ENCODE assay signal across 1 cellular context in genomic region chr12:101204598-101205304, GRCh38.
TF ChIP-seq lines count a peak whose summit lies in the region.

No MANE protein-coding gene starts in this region.

TF ChIP-seq in H1, 55 proteins besides CTCF, POLR2A, EP300 and RAD21 (continued from another document):
- TF ChIP-seq USF2 (IDR thresholded peaks at IDR 0.05; ENCODE audit: low read length) = peak; percentile 52; the same call in 1 of the 2 replicates
- no peak for TF ChIP-seq GTF2F1 (IDR thresholded peaks at IDR 0.05; ENCODE audit: borderline replicate concordance, low read depth, low read length)
